1 cellular context compared by ENCODE assay signal in genomic region chr2:98461650-98462049, GRCh38.
TF ChIP-seq lines count a peak whose summit lies in the region.

No MANE protein-coding gene starts in this region.

TF ChIP-seq in H1, 55 proteins besides CTCF, POLR2A, EP300 and RAD21 (continued from another document):
- no peak for TF ChIP-seq BCL11A (IDR thresholded peaks at IDR 0.05; ENCODE audit: low read depth in 2 of 2, low read length in 2 of 2)
- TF ChIP-seq CREB1 (IDR thresholded peaks at IDR 0.05): no peak
- no peak for TF ChIP-seq GTF2F1 (IDR thresholded peaks at IDR 0.05; ENCODE audit: borderline replicate concordance, low read depth, low read length)
- no peak for TF ChIP-seq ATF2 (IDR thresholded peaks at IDR 0.05; ENCODE audit: low read length)
- no peak for TF ChIP-seq PHF8 (conservative IDR thresholded peaks at IDR 0.05; ENCODE audit: low read depth, low read length)
- no peak for TF ChIP-seq ATF3 (IDR thresholded peaks at IDR 0.05; ENCODE audit: insufficient read depth, low read depth, low read length)
- TF ChIP-seq USF2 (IDR thresholded peaks at IDR 0.05; ENCODE audit: low read length): no peak
- TF ChIP-seq ZNF274 (IDR thresholded peaks at IDR 0.05; ENCODE audit: borderline replicate concordance, extremely low read depth, low read length): no peak
- no peak for TF ChIP-seq EGR1 (IDR thresholded peaks at IDR 0.05; ENCODE audit: borderline replicate concordance, low read depth, low read length)
- no peak for TF ChIP-seq CBX5 (IDR thresholded peaks at IDR 0.05; ENCODE audit: low read depth, low read length)
- no peak for TF ChIP-seq CEBPB (IDR thresholded peaks at IDR 0.05; ENCODE audit: low read depth, low read length)
- TF ChIP-seq SP2 (IDR thresholded peaks at IDR 0.05; ENCODE audit: low read length): no peak
